12 cellular contexts compared by ENCODE assay signal in genomic region chr20:38143238-38143645, GRCh38. TPM values are rescaled to one million over a fixed set of nuclear protein-coding genes. Genes with fewer than 3 reads are reported as not detected.
DNase-seq lines count a peak whose midpoint lies in the region; ATAC-seq and TF ChIP-seq lines count a peak whose summit lies in the region.
"Had no signal": no experiment of that assay in that cellular context is flagged by ENCODE, and none has a peak within 500 bp of the region (broad histone marks: within the 10 kb centered on the region; RNA-seq: fewer than 3 reads in every experiment).

No MANE protein-coding gene starts in this region.

- ATAC-seq in lower lobe of right lung (peak; percentile 55 to 57), upper lobe of right lung (peak; percentile 54)

- no peak overlapping the region for H3K4me3 ChIP-seq in mammary epithelial cell (replicated peaks in 1 of 3; ENCODE audit: insufficient read depth in 1 of 3, low read depth in 2 of 3, low read length in 3 of 3)
- H3K4me3 ChIP-seq in lower lobe of right lung = no peak overlapping the region
- H3K4me3 ChIP-seq in upper lobe of right lung = no peak overlapping the region

- H3K27me3 ChIP-seq in mammary epithelial cell (ENCODE audit: insufficient read depth, low read length) (no peaks in the 10 kb centered on the region), lower lobe of right lung (ENCODE audit: low read depth) (no peaks in the 10 kb centered on the region), upper lobe of right lung (no peaks in the 10 kb centered on the region)

- TF ChIP-seq CTCF in mammary epithelial cell (conservative IDR thresholded peaks at IDR 0.05 in 1 of 2, IDR thresholded peaks at IDR 0.05 in 1 of 2; ENCODE audit: extremely low read depth in 1 of 2, insufficient read depth in 1 of 2, low read depth in 1 of 2, low read length in 2 of 2) = no peak
- no peak for TF ChIP-seq CTCF in lower lobe of right lung (IDR thresholded peaks at IDR 0.05)
- TF ChIP-seq CTCF in upper lobe of right lung (IDR thresholded peaks at IDR 0.05) = no peak

- dilution Hi-C loops in mammary epithelial cell (cut with HindIII; ENCODE audit: low sequenced_read_pairs) = no loop called here

- intact Hi-C loops in mammary epithelial cell (cut with micrococcal nuclease) (no loop called here), lower lobe of right lung (cut with DNase I) (no loop called here), upper lobe of right lung (cut with DNase I) (no loop called here)

- no peaks in the 10 kb centered on the region for H4K20me1 ChIP-seq in mammary epithelial cell (ENCODE audit: insufficient read depth, low read length)

- H3K4me1 ChIP-seq in mammary epithelial cell (ENCODE audit: insufficient read depth, low read length) (peaks cover 38% of the 10 kb centered on the region), lower lobe of right lung (peaks cover 59% of the 10 kb centered on the region), upper lobe of right lung (peaks cover 39% of the 10 kb centered on the region)

- peak overlapping the region; percentile 1 for H2AFZ ChIP-seq in mammary epithelial cell (ENCODE audit: low read depth, low read length)

- H3K9ac ChIP-seq in mammary epithelial cell (ENCODE audit: insufficient read depth, low read length) = no peak overlapping the region

- CTCF ChIA-PET in mammary epithelial cell (lab: Charles Lee; ENCODE audit: low non-redundant PET) = no interaction called here

- no peaks in the 10 kb centered on the region for H3K79me2 ChIP-seq in mammary epithelial cell (ENCODE audit: insufficient read depth, low read length)

- peak; percentile 62 for DNase-seq in NCI-H510A treated with DMSO at 0.1 percent for 48 hours (lab: John Stamatoyannopoulos, UW)
- no peak for DNase-seq in NCI-H510A (lab: John Stamatoyannopoulos, UW)
- DNase-seq in mammary epithelial cell = peak; percentile 48
- DNase-seq in lower lobe of right lung = peak; percentile 20
- no peak for DNase-seq in upper lobe of right lung
- no peak for DNase-seq in NCI-H748 (lab: John Stamatoyannopoulos, UW; ENCODE audit: unreplicated experiment)
- no peak for DNase-seq in NAMALWA (ENCODE audit: low spot score)
- no peak for DNase-seq in cerebellar cortex (ENCODE audit: low spot score)
- DNase-seq: 8988T; activated CD4-positive, alpha-beta T cell treated with anti-CD3 and anti-CD28 coated beads, Interleukin-2, amount 50 U/mL, for 48 hours; amniotic stem cell; NCI-H1048 had no signal

- no peaks in the 10 kb centered on the region for H3K36me3 ChIP-seq in mammary epithelial cell (ENCODE audit: insufficient read depth, low read length)
- H3K36me3 ChIP-seq in lower lobe of right lung = peaks cover 78% of the 10 kb centered on the region
- H3K36me3 ChIP-seq in upper lobe of right lung = peaks cover 78% of the 10 kb centered on the region

- H3K27ac ChIP-seq in mammary epithelial cell (ENCODE audit: insufficient read depth, low read depth, low read length) = no peak overlapping the region
- H3K27ac ChIP-seq in lower lobe of right lung = peak overlapping the region; percentile 77
- peak overlapping the region; percentile 78 for H3K27ac ChIP-seq in upper lobe of right lung

- 79% methylated on average over 9 of the region's 10 CpGs for WGBS in mammary epithelial cell (ENCODE audit: low coverage, missing lambda C conversion rate)

- no TSS peak for BruUV-seq in mammary epithelial cell (replicated peaks; lab: Mats Ljungman, UMichigan)

- in situ Hi-C loops in mammary epithelial cell (cut with MboI; ENCODE audit: low sequenced_read_pairs in 2 of 2) = no loop called here

- H3K4me2 ChIP-seq in mammary epithelial cell (ENCODE audit: insufficient read depth, low read depth, low read length) = no peak overlapping the region

- H3K9me3 ChIP-seq in mammary epithelial cell (replicated peaks; ENCODE audit: insufficient read depth, low read length) (no peaks in the 10 kb centered on the region), lower lobe of right lung (no peaks in the 10 kb centered on the region), upper lobe of right lung (no peaks in the 10 kb centered on the region)

RNA-seq across cellular contexts. Expression of gene TGM2, which starts 21.8 kb away (rescaled TPM):
- 100 to 1,000 TPM in 1 of 2 donors, 10 to 100 TPM in 1; 53.4 to 252 TPM for total RNA-seq in mammary epithelial cell
- 98.1 TPM for polyA plus RNA-seq in mammary epithelial cell
- 98.9 TPM for polyA minus RNA-seq in mammary epithelial cell
- total RNA-seq in lower lobe of right lung = 362 TPM
- 562 TPM for total RNA-seq in upper lobe of right lung

Comparison
In these comparisons a context has a peak if more than half of its experiments do, and no peak if none do; other contexts are left out.
1. DNase-seq: peak in NCI-H510A treated with DMSO at 0.1 percent for 48 hours (single experiment), mammary epithelial cell (single experiment) and lower lobe of right lung (single experiment); none in NCI-H510A (single experiment), upper lobe of right lung (single experiment), NCI-H748 (single experiment), NAMALWA (single experiment) and cerebellar cortex (single experiment).